In genomic region chr3:129439817-129440647, GRCh38 we compare ENCODE assay signal across 1 cellular context.
A peak's percentile ranks its signal among the peaks of the same experiment; 100 is the strongest.
TF ChIP-seq lines count a peak whose summit lies in the region.

Gene IFT122, plus strand, starts transcription at chr3:129440224. Its CDS starts 107 bp downstream, at chr3:129440331.
Gene MBD4, minus strand, starts transcription at chr3:129439948. Its CDS starts 115 bp downstream, at chr3:129439833.

TF ChIP-seq in K562, 482 proteins besides CTCF, POLR2A, EP300 and RAD21 (continued from another document and continues in another):
- TF ChIP-seq ZHX1 (conservative IDR thresholded peaks at IDR 0.05; ENCODE audit: low read length), result peak; percentile 66; the same call in 1 of the 2 replicates
- no peak for TF ChIP-seq CBX2 (IDR thresholded peaks at IDR 0.05; ENCODE audit: insufficient read depth, low read length, poor library complexity, severe bottlenecking)
- peak; percentile 69 for TF ChIP-seq SMAD4 (CRISPR knock-in tag; conservative IDR thresholded peaks at IDR 0.05)
- no peak for TF ChIP-seq ELF2 (CRISPR knock-in tag; IDR thresholded peaks at IDR 0.05)
- no peak for TF ChIP-seq ZNF239 (CRISPR knock-in tag; IDR thresholded peaks at IDR 0.05)
- no peak for TF ChIP-seq ZNF224 (CRISPR knock-in tag; IDR thresholded peaks at IDR 0.05)
- peak; percentile 42 to 78; a peak in 3 of 4 replicates for TF ChIP-seq MNT (conservative IDR thresholded peaks at IDR 0.05)
- no peak for TF ChIP-seq ZNF449 (CRISPR knock-in tag; IDR thresholded peaks at IDR 0.05)
- no peak for TF ChIP-seq ELK1 (CRISPR knock-in tag; IDR thresholded peaks at IDR 0.05)
- TF ChIP-seq NFE2L1 (tag; IDR thresholded peaks at IDR 0.05; ENCODE audit: borderline replicate concordance, low read depth), result no peak
- no peak for TF ChIP-seq NR2C2 (CRISPR knock-in tag; IDR thresholded peaks at IDR 0.05)
- peak; percentile 54; the same call in 1 of the 2 replicates for TF ChIP-seq NR2C2 (tag; IDR thresholded peaks at IDR 0.05)
- no peak for TF ChIP-seq BRF2 (IDR thresholded peaks at IDR 0.05; ENCODE audit: borderline replicate concordance, insufficient read depth, insufficient read length)
- TF ChIP-seq EWSR1 (IDR thresholded peaks at IDR 0.05; ENCODE audit: borderline replicate concordance, low read depth, partially characterized antibody), result no peak
- TF ChIP-seq TEAD2 (tag; IDR thresholded peaks at IDR 0.05), result no peak
- TF ChIP-seq LEF1 (IDR thresholded peaks at IDR 0.05), result no peak
- TF ChIP-seq GTF2F1 (IDR thresholded peaks at IDR 0.05; ENCODE audit: low read depth, low read length), result peak; percentile 49; the same call in 1 of the 2 replicates
- 0 out of 2 replicates have a peak, but pooled peaks have one; percentile 27 for TF ChIP-seq CAMTA2 (CRISPR knock-in tag; conservative IDR thresholded peaks at IDR 0.05)
- peak; percentile 88 for TF ChIP-seq ZNF263 (CRISPR knock-in tag; IDR thresholded peaks at IDR 0.05; ENCODE audit: borderline replicate concordance)
- TF ChIP-seq KDM2B (CRISPR knock-in tag; IDR thresholded peaks at IDR 0.05), result 0 out of 2 replicates have a peak, but pooled peaks have one; percentile 29
- TF ChIP-seq ZEB2 (IDR thresholded peaks at IDR 0.05), result no peak
- no peak for TF ChIP-seq ZFP36 (IDR thresholded peaks at IDR 0.05; ENCODE audit: low read depth, low read length, partially characterized antibody)
- 0 out of 2 replicates have a peak, but pooled peaks have one; percentile 13 for TF ChIP-seq SMAD3 (CRISPR knock-in tag; conservative IDR thresholded peaks at IDR 0.05)
- TF ChIP-seq ARHGAP35 (IDR thresholded peaks at IDR 0.05; ENCODE audit: partially characterized antibody), result no peak
- TF ChIP-seq ZNF717 (CRISPR knock-in tag; IDR thresholded peaks at IDR 0.05), result no peak
- peak; percentile 99 for TF ChIP-seq RFX1 (IDR thresholded peaks at IDR 0.05)
- no peak for TF ChIP-seq ZNF197 (CRISPR knock-in tag; IDR thresholded peaks at IDR 0.05; ENCODE audit: low read depth)
- no peak for TF ChIP-seq ZBTB33 (CRISPR knock-in tag; IDR thresholded peaks at IDR 0.05)
- TF ChIP-seq XRCC4 (IDR thresholded peaks at IDR 0.05; ENCODE audit: extremely low read depth, insufficient read depth, insufficient read length), result no peak
- TF ChIP-seq ZNF165 (CRISPR knock-in tag; IDR thresholded peaks at IDR 0.05; ENCODE audit: borderline replicate concordance), result no peak
- no peak for TF ChIP-seq PBX2 (CRISPR knock-in tag; IDR thresholded peaks at IDR 0.05; ENCODE audit: low read depth)
- no peak; the same call in 1 of the 2 replicates for TF ChIP-seq PBX2 (tag; conservative IDR thresholded peaks at IDR 0.05; ENCODE audit: low read depth)
- no peak for TF ChIP-seq SMARCA5 (IDR thresholded peaks at IDR 0.05)
- no peak for TF ChIP-seq MCM5 (IDR thresholded peaks at IDR 0.05; ENCODE audit: low read depth)
- 0 out of 2 replicates have a peak, but pooled peaks have one; percentile 36 for TF ChIP-seq CHCHD3 (CRISPR knock-in tag; IDR thresholded peaks at IDR 0.05)
- no peak for TF ChIP-seq ZKSCAN1 (IDR thresholded peaks at IDR 0.05; ENCODE audit: low read depth, low read length)
- TF ChIP-seq NR4A1 (CRISPR knock-in tag; IDR thresholded peaks at IDR 0.05), result 0 out of 2 replicates have a peak, but pooled peaks have one; percentile 40
- 0 out of 2 replicates have a peak, but pooled peaks have one; percentile 59 for TF ChIP-seq NR4A1 (tag; IDR thresholded peaks at IDR 0.05)
- no peak for TF ChIP-seq SMAD1 (IDR thresholded peaks at IDR 0.05; ENCODE audit: low read depth, low read length, partially characterized antibody)
- TF ChIP-seq ZNF316 (IDR thresholded peaks at IDR 0.05), result no peak
- no peak for TF ChIP-seq ZC3H11A (IDR thresholded peaks at IDR 0.05; ENCODE audit: low read depth, low read length)
- peak; percentile 77 for TF ChIP-seq FOS (IDR thresholded peaks at IDR 0.05; ENCODE audit: extremely low read depth, insufficient read length)
- TF ChIP-seq ILK (tag; IDR thresholded peaks at IDR 0.05; ENCODE audit: borderline replicate concordance, low read depth), result no peak
- no peak for TF ChIP-seq FOXA1 (IDR thresholded peaks at IDR 0.05; ENCODE audit: borderline replicate concordance)
- TF ChIP-seq ZNF174 (CRISPR knock-in tag; IDR thresholded peaks at IDR 0.05), result no peak
- TF ChIP-seq TOE1 (IDR thresholded peaks at IDR 0.05; ENCODE audit: borderline replicate concordance), result peak; percentile 63
- TF ChIP-seq TOE1 (CRISPR knock-in tag; IDR thresholded peaks at IDR 0.05; ENCODE audit: borderline replicate concordance, low read depth), result no peak
- no peak for TF ChIP-seq ZFPM2 (CRISPR knock-in tag; IDR thresholded peaks at IDR 0.05)
- TF ChIP-seq NFRKB (IDR thresholded peaks at IDR 0.05; ENCODE audit: low read depth), result peak; percentile 68
- no peak for TF ChIP-seq NR2C1 (IDR thresholded peaks at IDR 0.05)
- TF ChIP-seq NR2C1 (tag; IDR thresholded peaks at IDR 0.05), result peak; percentile 27; the same call in 1 of the 2 replicates
- 0 out of 2 replicates have a peak, but pooled peaks have one; percentile 39 for TF ChIP-seq ZNF431 (CRISPR knock-in tag; IDR thresholded peaks at IDR 0.05)
- TF ChIP-seq ZNF24 (IDR thresholded peaks at IDR 0.05), result 0 out of 2 replicates have a peak, but pooled peaks have one; percentile 14
- TF ChIP-seq NEUROD1 (IDR thresholded peaks at IDR 0.05; ENCODE audit: borderline replicate concordance, low read depth, low read length, partially characterized antibody), result no peak
- TF ChIP-seq MTA2 (IDR thresholded peaks at IDR 0.05; ENCODE audit: low read depth), result no peak
- no peak for TF ChIP-seq TAF15 (IDR thresholded peaks at IDR 0.05; ENCODE audit: low read depth, low read length)
- TF ChIP-seq HLTF (IDR thresholded peaks at IDR 0.05), result 0 out of 2 replicates have a peak, but pooled peaks have one; percentile 17
- no peak for TF ChIP-seq ZNF398 (CRISPR knock-in tag; IDR thresholded peaks at IDR 0.05)
- TF ChIP-seq SREBF1 (IDR thresholded peaks at IDR 0.05; ENCODE audit: borderline replicate concordance, low read depth, low read length), result no peak
- TF ChIP-seq RAD51 (IDR thresholded peaks at IDR 0.05; ENCODE audit: borderline replicate concordance, low read depth), result no peak; the same call in 1 of the 2 replicates
- peak; percentile 86 for TF ChIP-seq RBM22 (IDR thresholded peaks at IDR 0.05; ENCODE audit: low read depth, low read length, poor library complexity, severe bottlenecking)
- TF ChIP-seq TBL1XR1 (IDR thresholded peaks at IDR 0.05; ENCODE audit: low read length in 2 of 2), result no peak
- no peak for TF ChIP-seq GATAD2A (IDR thresholded peaks at IDR 0.05)
- no peak for TF ChIP-seq THRAP3 (IDR thresholded peaks at IDR 0.05; ENCODE audit: borderline replicate concordance)
